Comparison of ENCODE assay signal across 8 cellular contexts in genomic region chr20:1265226-1265915, GRCh38. TPM values are rescaled to one million over a fixed set of nuclear protein-coding genes. Genes with fewer than 3 reads are reported as not detected.
DNase-seq lines count a peak whose midpoint lies in the region; ATAC-seq and TF ChIP-seq lines count a peak whose summit lies in the region.

No MANE protein-coding gene starts in this region.

- no peaks in the 10 kb centered on the region for H3K36me3 Mint-ChIP-seq in GM23338 (ENCODE audit: low read depth)

- TF ChIP-seq CTCF in GM23338 (conservative IDR thresholded peaks at IDR 0.05; ENCODE audit: low read depth in 2 of 2), result no peak
- TF ChIP-seq CTCF in BE2C (IDR thresholded peaks at IDR 0.05; ENCODE audit: low read depth, low read length), result no peak

- peak overlapping the region; percentile 89 for H3K4me2 ChIP-seq in GM23338

- 0 out of 2 replicates have a peak, but pooled peaks cover 2% of the 10 kb centered on the region for H4K20me1 ChIP-seq in GM23338 (replicated peaks; ENCODE audit: insufficient read depth)

- peaks cover 11% of the 10 kb centered on the region; the same call in 1 of the 2 replicates for H3K27me3 ChIP-seq in GM23338 (ENCODE audit: insufficient read depth)
- H3K27me3 ChIP-seq in SJSA1 (replicated peaks), result no peaks in the 10 kb centered on the region
- H3K27me3 ChIP-seq in BE2C, result no peaks in the 10 kb centered on the region

- no peaks in the 10 kb centered on the region for H3K79me2 ChIP-seq in GM23338 (replicated peaks; ENCODE audit: insufficient read depth)

- H3K27me3 Mint-ChIP-seq in GM23338 (ENCODE audit: insufficient read depth, low read depth, poor library complexity), result peaks cover 2% of the 10 kb centered on the region

- peak overlapping the region; percentile 79 for H3K4me3 ChIP-seq in GM23338
- H3K4me3 ChIP-seq in SJSA1, result peak overlapping the region; percentile 52
- H3K4me3 ChIP-seq in skeletal muscle cell (ENCODE audit: low read depth, low read length), result peak overlapping the region; percentile 66
- no peak overlapping the region for H3K4me3 ChIP-seq in BE2C (ENCODE audit: low read depth, low read length)

- no peaks in the 10 kb centered on the region for H3K9me3 Mint-ChIP-seq in GM23338

- H3K4me3 Mint-ChIP-seq in GM23338, result peak overlapping the region; percentile 83

- 0 out of 2 replicates have a peak, but pooled peaks cover 7% of the 10 kb centered on the region for H3F3A ChIP-seq in GM23338 (replicated peaks; ENCODE audit: low read depth)

- H3K27ac ChIP-seq in GM23338 (ENCODE audit: low read depth) (no peak overlapping the region), SJSA1 (no peak overlapping the region; the same call in 1 of the 2 replicates)

- H3K4me1 ChIP-seq in GM23338 (ENCODE audit: insufficient read depth) (peaks cover 15% of the 10 kb centered on the region), SJSA1 (replicated peaks) (peaks cover 7% of the 10 kb centered on the region), BE2C (no peaks in the 10 kb centered on the region)

- no peak for ATAC-seq in GM23338

- H2AFZ ChIP-seq in GM23338, result peak overlapping the region; percentile 100

- H3K9me2 ChIP-seq in GM23338 (ENCODE audit: insufficient read depth), result no peaks in the 10 kb centered on the region

- H3K9me3 ChIP-seq in SJSA1 (replicated peaks) (no peaks in the 10 kb centered on the region), BE2C (no peaks in the 10 kb centered on the region)

- H3K36me3 ChIP-seq in GM23338 (ENCODE audit: insufficient read depth), result no peaks in the 10 kb centered on the region
- H3K36me3 ChIP-seq in SJSA1, result no peaks in the 10 kb centered on the region
- H3K36me3 ChIP-seq in BE2C, result no peaks in the 10 kb centered on the region

- H3K27ac Mint-ChIP-seq in GM23338, result no peak overlapping the region

- DNase-seq in GM23338 (ENCODE audit: low spot score) (no peak), SJSA1 (ENCODE audit: low read depth in 1 of 2, low spot score in 2 of 2) (no peak), fibroblast of peridontal ligament (ENCODE audit: extremely low read depth) (peak; percentile 14), skeletal muscle cell (ENCODE audit: low read depth) (no peak), DMS79 (lab: John Stamatoyannopoulos, UW) (no peak), medulla oblongata (ENCODE audit: extremely low spot score) (no peak), ecto neural progenitor cell (ENCODE audit: low spot score) (no peak), BE2C (no peak)

- peaks cover 26% of the 10 kb centered on the region for H3K4me1 Mint-ChIP-seq in GM23338

TF ChIP-seq in GM23338, 12 proteins besides CTCF, POLR2A, EP300 and RAD21:
- TF ChIP-seq ZNF462 (CRISPR knock-in tag; IDR thresholded peaks at IDR 0.05), result no peak
- TF ChIP-seq ZNF114 (CRISPR knock-in tag; IDR thresholded peaks at IDR 0.05), result no peak
- no peak for TF ChIP-seq NANOG (IDR thresholded peaks at IDR 0.05; ENCODE audit: borderline replicate concordance)
- TF ChIP-seq CREB1 (CRISPR knock-in tag; IDR thresholded peaks at IDR 0.05; ENCODE audit: low read depth), result no peak
- TF ChIP-seq EZH2phosphoT487 (IDR thresholded peaks at IDR 0.05; ENCODE audit: unreplicated experiment), result no peak

RNA-seq across cellular contexts. Expression of gene SNPH, which starts 0.7 kb away (rescaled TPM):
- total RNA-seq in GM23338 (2014; rRNA removed; shearing (Covaris generic)), result 3.5 and 5.8 TPM in 2 replicates
- polyA plus RNA-seq in GM23338 (2016; fragmentation: Nextera tagmentation; extraction: Ambion mirVana), result 1.3 and 1.5 TPM in 2 replicates
- 3.3 and 5.4 TPM in 2 replicates for total RNA-seq in SJSA1 (2014; rRNA removed; shearing (Covaris generic))
- 0.09 TPM for polyA plus RNA-seq in BE2C (2012; ENCODE audit: insufficient read depth, insufficient read length, low read depth)

RNA-seq across cellular contexts. Expression of gene RAD21L1, which starts 39.5 kb away (rescaled TPM):
- total RNA-seq in GM23338 (2014; rRNA removed; shearing (Covaris generic)), result 0.10 TPM in 1 of 2 replicates, not detected in the other
- 0.38 and 0.95 TPM in 2 replicates for polyA plus RNA-seq in GM23338 (2016; fragmentation: Nextera tagmentation; extraction: Ambion mirVana)
- 0.19 and 0.29 TPM in 2 replicates for total RNA-seq in SJSA1 (2014; rRNA removed; shearing (Covaris generic))
- not detected for polyA plus RNA-seq in BE2C (2012; ENCODE audit: insufficient read depth, insufficient read length, low read depth)
